Comparison of ENCODE assay signal across 26 cellular contexts in the genomic region with DNA sequence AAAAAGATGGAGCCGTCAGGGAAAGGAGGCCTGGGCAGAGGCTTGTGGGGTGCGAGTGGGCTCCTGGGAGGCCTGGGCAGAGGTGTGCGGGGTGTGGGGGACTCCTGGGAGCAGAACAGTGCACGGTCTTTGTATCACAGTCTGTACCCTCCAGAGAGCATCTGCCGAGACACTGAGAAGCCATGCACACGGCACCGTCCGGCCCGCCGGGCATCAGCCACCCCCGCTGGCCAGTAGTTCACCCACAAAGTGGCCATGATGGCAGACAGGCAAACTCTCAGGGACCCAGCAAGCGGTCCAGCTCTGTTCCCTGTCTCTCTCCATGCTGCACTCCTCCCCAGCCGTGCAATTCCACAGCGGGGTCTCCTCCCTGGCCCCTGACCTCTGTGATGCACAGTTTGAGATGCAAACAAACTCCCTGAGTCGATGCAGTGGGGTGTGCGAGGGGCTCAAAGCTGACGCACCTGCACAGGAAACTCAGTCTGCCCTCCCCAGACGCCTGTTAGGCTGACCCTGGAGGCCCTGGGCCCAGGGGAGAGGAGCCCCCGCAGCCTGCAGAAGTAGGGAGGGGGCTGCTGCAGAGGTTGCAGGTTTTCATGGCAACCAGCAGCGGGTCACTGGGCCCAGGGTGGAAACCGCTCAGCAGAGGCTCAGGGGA. TPM values are rescaled to one million over a fixed set of nuclear protein-coding genes. Genes with fewer than 3 reads are reported as not detected.
DNase-seq lines count a peak whose midpoint lies in the region; ATAC-seq and TF ChIP-seq lines count a peak whose summit lies in the region.
"Had no signal": no experiment of that assay in that cellular context is flagged by ENCODE, and none has a peak within 500 bp of the region (broad histone marks: within the 10 kb centered on the region; RNA-seq: fewer than 3 reads in every experiment).

No MANE protein-coding gene starts in this region.

- DNase-seq in left ventricle myocardium superior: peak; percentile 17
- no peak for DNase-seq in Right ventricle myocardium superior
- DNase-seq in activated B cell treated with CpG ODN at 0.5 μM for 24 hours: no peak
- no peak for DNase-seq in neural crest cell (ENCODE audit: low read depth, low spot score)
- DNase-seq in T1000 (lab: John Stamatoyannopoulos, UW): no peak
- no peak for DNase-seq in activated naive CD4-positive, alpha-beta T cell treated with anti-CD3 and anti-CD28 coated beads for 36 hours
- DNase-seq in osteoblast (ENCODE audit: insufficient read length, low spot score, missing footprints): no peak
- no peak for DNase-seq in activated CD4-positive, alpha-beta T cell treated with anti-CD3 and anti-CD28 coated beads for 48 hours
- DNase-seq: ACHN; Calu3; CD8-positive, alpha-beta memory T cell; GDM1; KG1; NCI-H1105; NCI-H146; NCI-H2029; NCI-H2227 treated with DMSO at 0.1 percent for 48 hours; NCI-H510A; NCI-H748 treated with DMSO at 0.1 percent for 48 hours; NK-92 treated with Interleukin-12 subunit alpha and Interleukin-12 subunit beta, amount 100 ng/mL, for 24 hours; Peyer's patch had no signal

- no peak overlapping the region for H2AFZ ChIP-seq in osteoblast (ENCODE audit: low read length)

- H3K36me3 ChIP-seq in osteoblast (ENCODE audit: insufficient read depth, low read length): no peaks in the 10 kb centered on the region
- H3K36me3 ChIP-seq: Peyer's patch had no signal

- H3K27me3 Mint-ChIP-seq in activated B cell treated with CpG ODN at 0.5 μM for 24 hours (peaks cover 4% of the 10 kb centered on the region), neural crest cell (ENCODE audit: low read depth) (no peaks in the 10 kb centered on the region)
- no peaks in the 10 kb centered on the region for H3K27me3 Mint-ChIP-seq in activated naive CD4-positive, alpha-beta T cell treated with anti-CD3 and anti-CD28 coated beads for 36 hours (ENCODE audit: low read depth)

- no peak overlapping the region for H3K4me3 ChIP-seq in osteoblast (ENCODE audit: insufficient read depth, low read length)
- H3K4me3 ChIP-seq: Peyer's patch had no signal

- H3K4me3 Mint-ChIP-seq in activated B cell treated with CpG ODN at 0.5 μM for 24 hours: no peak overlapping the region
- no peak overlapping the region for H3K4me3 Mint-ChIP-seq in neural crest cell
- no peak overlapping the region for H3K4me3 Mint-ChIP-seq in activated naive CD4-positive, alpha-beta T cell treated with anti-CD3 and anti-CD28 coated beads for 36 hours
- H3K4me3 Mint-ChIP-seq: CD8-positive, alpha-beta memory T cell had no signal

- H3K9me3 Mint-ChIP-seq in activated B cell treated with CpG ODN at 0.5 μM for 24 hours (peaks cover 7% of the 10 kb centered on the region), neural crest cell (peaks cover 14% of the 10 kb centered on the region)
- H3K9me3 Mint-ChIP-seq in activated naive CD4-positive, alpha-beta T cell treated with anti-CD3 and anti-CD28 coated beads for 36 hours: peaks cover 17% of the 10 kb centered on the region

- no peak for ATAC-seq in left ventricle myocardium superior
- no peak for ATAC-seq in Right ventricle myocardium superior (ENCODE audit: poor library complexity)
- peak; percentile 57 for ATAC-seq in activated B cell treated with CpG ODN at 0.5 μM for 24 hours (ENCODE audit: low read depth)
- ATAC-seq: HCT116, Right ventricle myocardium inferior had no signal

- no peak for TF ChIP-seq CTCF in activated B cell treated with CpG ODN at 0.5 μM for 24 hours (IDR thresholded peaks at IDR 0.05)
- no peak for TF ChIP-seq CTCF in neural crest cell (conservative IDR thresholded peaks at IDR 0.05)
- TF ChIP-seq CTCF in osteoblast (IDR thresholded peaks at IDR 0.05; ENCODE audit: extremely low read depth, low read depth, low read length): no peak

- intact Hi-C loops in left ventricle myocardium superior (cut with micrococcal nuclease) (no loop called here), Right ventricle myocardium superior (cut with DNase I) (no loop called here), activated B cell treated with CpG ODN at 0.5 μM for 24 hours (cut with micrococcal nuclease) (no loop called here)
- intact Hi-C loops in activated naive CD4-positive, alpha-beta T cell treated with anti-CD3 and anti-CD28 coated beads for 36 hours (cut with micrococcal nuclease): no loop called here

- no peak overlapping the region for H3K4me2 ChIP-seq in osteoblast (ENCODE audit: insufficient read depth, low read length)

- H3K4me1 ChIP-seq in osteoblast (ENCODE audit: insufficient read depth, low read length): no peaks in the 10 kb centered on the region
- H3K4me1 ChIP-seq: Peyer's patch had no signal

- H3K4me1 Mint-ChIP-seq in activated B cell treated with CpG ODN at 0.5 μM for 24 hours: peaks cover 11% of the 10 kb centered on the region
- H3K4me1 Mint-ChIP-seq in neural crest cell: peaks cover 6% of the 10 kb centered on the region
- H3K4me1 Mint-ChIP-seq in activated naive CD4-positive, alpha-beta T cell treated with anti-CD3 and anti-CD28 coated beads for 36 hours (ENCODE audit: low read depth): no peaks in the 10 kb centered on the region

- CTCF ChIA-PET in activated B cell treated with CpG ODN at 0.5 μM for 24 hours (lab: Charles Lee): no interaction called here
- CTCF ChIA-PET in activated naive CD4-positive, alpha-beta T cell treated with anti-CD3 and anti-CD28 coated beads for 36 hours (lab: Charles Lee): no interaction called here

- no peaks in the 10 kb centered on the region for H3K79me2 ChIP-seq in osteoblast (ENCODE audit: insufficient read depth, low read length)

- H3K27ac Mint-ChIP-seq in activated B cell treated with CpG ODN at 0.5 μM for 24 hours: no peak overlapping the region
- peak overlapping the region; percentile 12 for H3K27ac Mint-ChIP-seq in neural crest cell (ENCODE audit: unreplicated experiment)
- no peak overlapping the region for H3K27ac Mint-ChIP-seq in activated naive CD4-positive, alpha-beta T cell treated with anti-CD3 and anti-CD28 coated beads for 36 hours
- H3K27ac Mint-ChIP-seq: CD8-positive, alpha-beta memory T cell had no signal

- no peaks in the 10 kb centered on the region for H3K27me3 ChIP-seq in osteoblast (ENCODE audit: insufficient read depth, low read length)
- H3K27me3 ChIP-seq: Peyer's patch had no signal

- peaks cover 7% of the 10 kb centered on the region for H3K9me3 ChIP-seq in osteoblast (ENCODE audit: low read depth, low read length)

- no peaks in the 10 kb centered on the region for H3K36me3 Mint-ChIP-seq in activated B cell treated with CpG ODN at 0.5 μM for 24 hours (ENCODE audit: low read depth)
- H3K36me3 Mint-ChIP-seq in neural crest cell (ENCODE audit: low read depth): no peaks in the 10 kb centered on the region
- H3K36me3 Mint-ChIP-seq in activated naive CD4-positive, alpha-beta T cell treated with anti-CD3 and anti-CD28 coated beads for 36 hours (ENCODE audit: low read depth): no peaks in the 10 kb centered on the region

- POLR2A ChIA-PET in activated B cell treated with CpG ODN at 0.5 μM for 24 hours (lab: Charles Lee): no interaction called here

- H4K20me1 ChIP-seq in osteoblast (ENCODE audit: insufficient read depth, low read length): no peaks in the 10 kb centered on the region

- no peak overlapping the region for H3K27ac ChIP-seq in osteoblast (ENCODE audit: low read depth, low read length)
- H3K27ac ChIP-seq: 22Rv1, C4-2B, Peyer's patch had no signal

RNA-seq across cellular contexts. Expression of a gene that starts 9.1 kb away (rescaled TPM):
- total RNA-seq in left ventricle myocardium superior: 61.7 TPM
- 50.3 TPM for total RNA-seq in Right ventricle myocardium superior
- total RNA-seq in activated B cell treated with CpG ODN at 0.5 μM for 24 hours: 1.9 and 2.6 TPM in 2 replicates
- total RNA-seq in neural crest cell: 50.8 and 56.7 TPM in 2 replicates
- total RNA-seq in activated naive CD4-positive, alpha-beta T cell treated with anti-CD3 and anti-CD28 coated beads for 36 hours: 1 to 10 TPM; 9.0 TPM
- total RNA-seq in osteoblast: 30.9 and 39.1 TPM in 2 replicates

RNA-seq across cellular contexts. Expression of a gene that starts 14.3 kb away (rescaled TPM):
- total RNA-seq in left ventricle myocardium superior: not detected
- not detected for total RNA-seq in Right ventricle myocardium superior
- 0.51 and 0.69 TPM in 2 replicates for total RNA-seq in activated B cell treated with CpG ODN at 0.5 μM for 24 hours
- 0.07 TPM in 1 of 2 replicates, not detected in the other for total RNA-seq in neural crest cell
- total RNA-seq in activated naive CD4-positive, alpha-beta T cell treated with anti-CD3 and anti-CD28 coated beads for 36 hours: not detected
- total RNA-seq in osteoblast: under 0.01 TPM in 1 of 2 replicates, not detected in the other
- total RNA-seq: CD8-positive, alpha-beta memory T cell; H1; Right ventricle myocardium inferior had no signal

RNA-seq across cellular contexts. Expression of a gene that starts 45.3 kb away (rescaled TPM):
- total RNA-seq in left ventricle myocardium superior (40.2 TPM), Right ventricle myocardium superior (39.9 TPM), activated B cell treated with CpG ODN at 0.5 μM for 24 hours (27.1 and 28.9 TPM in 2 replicates), neural crest cell (21.3 and 21.7 TPM in 2 replicates), osteoblast (4.3 and 4.4 TPM in 2 replicates)
- total RNA-seq in activated naive CD4-positive, alpha-beta T cell treated with anti-CD3 and anti-CD28 coated beads for 36 hours: 10 to 100 TPM in 1 of 2 experiments, 1 to 10 TPM in 1; 9.9 to 12.0 TPM

RNA-seq across cellular contexts. Expression of a gene that starts 55.2 kb away (rescaled TPM):
- total RNA-seq in left ventricle myocardium superior (0.79 TPM), Right ventricle myocardium superior (0.78 TPM), activated B cell treated with CpG ODN at 0.5 μM for 24 hours (0.83 and 0.89 TPM in 2 replicates), neural crest cell (1.3 and 1.4 TPM in 2 replicates), osteoblast (1.8 and 5.1 TPM in 2 replicates)
- total RNA-seq in activated naive CD4-positive, alpha-beta T cell treated with anti-CD3 and anti-CD28 coated beads for 36 hours: under 1 TPM; 0.12 to 0.22 TPM
